Comparison of ENCODE assay signal across 28 cellular contexts in the genomic region with DNA sequence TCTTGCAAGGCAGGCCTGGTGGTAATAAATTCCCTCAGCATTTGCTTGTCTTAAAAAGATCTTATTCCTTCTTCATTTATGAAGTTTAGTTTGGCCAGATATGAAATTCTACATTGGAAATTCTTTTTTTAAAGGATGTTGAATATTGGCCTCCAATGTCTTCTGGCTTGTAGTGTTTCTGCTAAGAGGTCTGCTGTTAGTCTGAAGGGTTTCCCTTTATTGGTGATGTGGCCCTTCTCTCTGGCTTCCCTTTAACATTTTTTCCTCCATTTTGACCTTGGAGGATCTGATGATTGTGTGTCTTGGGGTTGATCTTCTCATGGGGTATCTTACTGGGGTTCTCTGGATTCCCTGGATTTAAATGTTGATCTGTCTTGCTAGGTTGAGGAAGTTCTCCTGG.
"Had no signal": no experiment of that assay in that cellular context is flagged by ENCODE, and none has a peak within 500 bp of the region (broad histone marks: within the 10 kb centered on the region; RNA-seq: fewer than 3 reads in every experiment).

No MANE protein-coding gene starts in this region.

- H3K36me3 ChIP-seq: stomach, suprapubic skin, thoracic aorta, thyroid gland, tibial artery, tibial nerve, transverse colon, upper lobe of left lung, upper lobe of right lung, uterus, vagina had no signal

- H3K36me3 Mint-ChIP-seq: stimulated activated effector memory CD8-positive, alpha-beta T cell treated with anti-CD3 and anti-CD28 coated beads, Interleukin-12 subunit alpha, Interleukin-12 subunit beta, amount 100 ng/mL, for 72 hours; stimulated activated memory B cell treated with anti-CD40 and anti-IgM and Interleukin-4, amounts not matched to agents 10 μg/mL and 1 μg/mL and 100 μg/mL, for 72 hours; stimulated activated naive B cell treated with anti-CD40 and anti-IgM and Interleukin-4, amounts not matched to agents 10 μg/mL and 1 μg/mL and 100 μg/mL, for 72 hours had no signal

- H3K27me3 Mint-ChIP-seq: stimulated activated naive CD8-positive, alpha-beta T cell treated with anti-CD3 and anti-CD28 coated beads, Interleukin-15, amount 100 ng/mL, for 72 hours; stimulated activated naive CD8-positive, alpha-beta T cell treated with anti-CD3 and anti-CD28 coated beads, Interleukin-15, Interleukin-2, amounts not matched to agents 100 ng/mL and 50 ng/mL, for 24 hours had no signal

- H3K4me3 Mint-ChIP-seq: stimulated activated effector memory CD8-positive, alpha-beta T cell treated with anti-CD3 and anti-CD28 coated beads, Interleukin-12 subunit alpha, Interleukin-12 subunit beta, amount 100 ng/mL, for 72 hours; stimulated activated memory B cell treated with anti-CD40 and anti-IgM and Interleukin-4, amounts not matched to agents 10 μg/mL and 1 μg/mL and 100 μg/mL, for 72 hours; stimulated activated naive B cell treated with anti-CD40 and anti-IgM and Interleukin-4, amounts not matched to agents 10 μg/mL and 1 μg/mL and 100 μg/mL, for 72 hours; stimulated activated naive CD8-positive, alpha-beta T cell treated with anti-CD3 and anti-CD28 coated beads, Interleukin-15, amount 100 ng/mL, for 72 hours; stimulated activated naive CD8-positive, alpha-beta T cell treated with anti-CD3 and anti-CD28 coated beads, Interleukin-15, Interleukin-2, amounts not matched to agents 100 ng/mL and 50 ng/mL, for 24 hours; type B pancreatic cell had no signal

- H3K4me3 ChIP-seq: stomach, suprapubic skin, testis, thoracic aorta, thyroid gland, tibial artery, tibial nerve, transverse colon, upper lobe of left lung, upper lobe of right lung, uterus, vagina had no signal

- H3K27ac Mint-ChIP-seq: stimulated activated effector memory CD8-positive, alpha-beta T cell treated with anti-CD3 and anti-CD28 coated beads, Interleukin-12 subunit alpha, Interleukin-12 subunit beta, amount 100 ng/mL, for 72 hours; stimulated activated memory B cell treated with anti-CD40 and anti-IgM and Interleukin-4, amounts not matched to agents 10 μg/mL and 1 μg/mL and 100 μg/mL, for 72 hours; stimulated activated naive B cell treated with anti-CD40 and anti-IgM and Interleukin-4, amounts not matched to agents 10 μg/mL and 1 μg/mL and 100 μg/mL, for 72 hours; stimulated activated naive CD8-positive, alpha-beta T cell treated with anti-CD3 and anti-CD28 coated beads, Interleukin-15, amount 100 ng/mL, for 72 hours; stimulated activated naive CD8-positive, alpha-beta T cell treated with anti-CD3 and anti-CD28 coated beads, Interleukin-15, Interleukin-2, amounts not matched to agents 100 ng/mL and 50 ng/mL, for 24 hours; type B pancreatic cell had no signal

- DNase-seq: stimulated activated CD4-positive, alpha-beta T cell treated with anti-CD3 and anti-CD28 coated beads, Interleukin-2, amount 100 ng/mL, for 48 hours; stimulated activated CD4-positive, alpha-beta T cell treated with anti-CD3 and anti-CD28 coated beads, Interleukin-4, amount 100 ng/mL, for 1 hour; stimulated activated CD4-positive, alpha-beta T cell treated with anti-CD3 and anti-CD28 coated beads, Interleukin-4, amount 100 ng/mL, for 24 hours; stimulated activated CD4-positive, alpha-beta T cell treated with anti-CD3 and anti-CD28 coated beads, Interleukin-4, amount 100 ng/mL, for 4 hours; stimulated activated CD8-positive, alpha-beta memory T cell treated with anti-CD3 and anti-CD28 coated beads, Interleukin-4, amount 100 ng/mL, for 48 hours; stimulated activated naive B cell treated with anti-CD40 and anti-IgM and Interleukin-4, amounts not matched to agents 10 μg/mL and 1 μg/mL and 100 μg/mL, for 72 hours; stimulated activated naive CD4-positive, alpha-beta T cell; stimulated activated naive CD4-positive, alpha-beta T cell treated with Interleukin-2 at 50 U/mL for 16 hours; stimulated activated naive CD8-positive, alpha-beta T cell treated with anti-CD3 and anti-CD28 coated beads, Interleukin-15, amount 100 ng/mL, for 72 hours; stimulated activated naive CD8-positive, alpha-beta T cell treated with anti-CD3 and anti-CD28 coated beads, Interleukin-15, Interleukin-2, amounts not matched to agents 100 U/mL and 50 U/mL, for 24 hours; stomach; substantia nigra; testis; thyroid gland; tibial artery; transverse colon; trophoblast cell; upper lobe of left lung; upper lobe of right lung; uterus had no signal

- ATAC-seq: stimulated activated effector memory CD8-positive, alpha-beta T cell treated with anti-CD3 and anti-CD28 coated beads, Interleukin-12 subunit alpha, Interleukin-12 subunit beta, amount 100 ng/mL, for 72 hours; stimulated activated memory B cell treated with anti-CD40 and anti-IgM and Interleukin-4, amounts not matched to agents 10 μg/mL and 1 μg/mL and 100 μg/mL, for 72 hours; stimulated activated naive B cell treated with anti-CD40 and anti-IgM and Interleukin-4, amounts not matched to agents 10 μg/mL and 1 μg/mL and 100 μg/mL, for 72 hours; stimulated activated naive CD8-positive, alpha-beta T cell treated with anti-CD3 and anti-CD28 coated beads, Interleukin-15, amount 100 ng/mL, for 72 hours; stimulated activated naive CD8-positive, alpha-beta T cell treated with anti-CD3 and anti-CD28 coated beads, Interleukin-15, Interleukin-2, amounts not matched to agents 100 U/mL and 50 U/mL, for 24 hours; upper lobe of right lung had no signal

- H3K4me1 Mint-ChIP-seq: stimulated activated effector memory CD8-positive, alpha-beta T cell treated with anti-CD3 and anti-CD28 coated beads, Interleukin-12 subunit alpha, Interleukin-12 subunit beta, amount 100 ng/mL, for 72 hours; stimulated activated memory B cell treated with anti-CD40 and anti-IgM and Interleukin-4, amounts not matched to agents 10 μg/mL and 1 μg/mL and 100 μg/mL, for 72 hours; stimulated activated naive B cell treated with anti-CD40 and anti-IgM and Interleukin-4, amounts not matched to agents 10 μg/mL and 1 μg/mL and 100 μg/mL, for 72 hours; stimulated activated naive CD8-positive, alpha-beta T cell treated with anti-CD3 and anti-CD28 coated beads, Interleukin-15, amount 100 ng/mL, for 72 hours had no signal

- H3K9me3 ChIP-seq: suprapubic skin, testis, thyroid gland, upper lobe of right lung, uterus, vagina had no signal

- H3K4me1 ChIP-seq: stomach, suprapubic skin, testis, thyroid gland, tibial nerve, transverse colon, upper lobe of left lung, upper lobe of right lung, uterus, vagina had no signal

- H3K27ac ChIP-seq: stomach, suprapubic skin, testis, thoracic aorta, thyroid gland, tibial artery, tibial nerve, transverse colon, upper lobe of left lung, upper lobe of right lung, uterus, vagina had no signal
